ENCODE assay signal across 9 cellular contexts in the genomic region with DNA sequence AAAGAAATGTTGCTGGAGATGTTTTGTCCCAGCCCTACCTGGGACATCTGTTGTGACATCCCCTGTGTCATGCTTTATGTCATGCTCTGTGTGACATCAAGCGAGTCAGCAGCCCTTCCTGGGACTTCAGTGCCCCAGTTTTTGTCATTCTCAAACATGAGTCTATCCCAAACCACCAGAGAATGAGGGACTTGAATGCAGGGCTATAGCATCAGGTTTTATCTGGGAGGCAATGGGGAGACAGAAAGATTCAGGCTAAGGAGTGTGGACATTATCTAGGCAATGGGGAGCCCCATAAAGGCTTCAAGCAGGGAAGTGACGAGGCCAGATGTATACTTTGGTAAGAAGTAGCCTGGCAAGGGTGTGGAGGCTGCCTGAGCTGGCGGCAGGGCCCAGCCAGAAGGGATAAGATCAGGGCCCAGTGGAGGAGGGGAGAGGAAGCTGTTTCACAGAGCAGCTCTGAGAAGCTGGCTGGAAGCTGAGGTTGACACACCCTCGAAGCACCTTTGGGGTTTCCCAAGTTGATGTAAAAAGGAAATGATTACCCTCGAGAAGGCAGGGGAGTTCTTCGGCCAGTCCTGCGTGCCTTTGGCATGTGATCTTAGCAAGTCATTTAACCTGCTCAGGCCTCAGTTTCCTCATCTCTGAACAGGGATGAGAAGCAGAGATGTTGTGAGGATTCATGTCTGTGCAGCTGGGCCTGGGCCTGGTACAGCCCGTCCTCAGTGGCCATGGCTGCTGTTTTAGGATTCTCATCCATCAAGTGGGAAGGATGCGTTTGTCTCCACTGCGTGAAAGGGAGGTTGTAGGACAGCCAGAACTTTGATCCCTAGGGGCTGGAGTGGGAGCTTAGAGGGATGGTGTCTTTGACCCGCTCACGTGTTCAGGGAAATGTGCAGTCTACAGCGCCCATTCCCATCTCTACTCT. TPM values are rescaled to one million over a fixed set of nuclear protein-coding genes. Genes with fewer than 3 reads are reported as not detected.
DNase-seq lines count a peak whose midpoint lies in the region; ATAC-seq and TF ChIP-seq lines count a peak whose summit lies in the region.
"Had no signal": no experiment of that assay in that cellular context is flagged by ENCODE, and none has a peak within 500 bp of the region (broad histone marks: within the 10 kb centered on the region; RNA-seq: fewer than 3 reads in every experiment).

No MANE protein-coding gene starts in this region.

- no peak for TF ChIP-seq CTCF in DOHH2 (IDR thresholded peaks at IDR 0.05; ENCODE audit: low read depth, low read length, poor library complexity, severe bottlenecking)

- no peaks in the 10 kb centered on the region for H3K9me2 ChIP-seq in DOHH2 (replicated peaks; ENCODE audit: control insufficient read depth, low read length)

- peak overlapping the region; percentile 47 for H3K4me3 ChIP-seq in DOHH2 (ENCODE audit: low read length)

- H3K36me3 ChIP-seq in DOHH2 (ENCODE audit: control insufficient read depth, low read length) = peaks cover 34% of the 10 kb centered on the region

- no peaks in the 10 kb centered on the region for H4K20me1 ChIP-seq in DOHH2 (ENCODE audit: control insufficient read depth, insufficient read depth, low read depth, low read length)

- H3F3A ChIP-seq in DOHH2 (ENCODE audit: control insufficient read depth, insufficient read depth) = peaks cover 15% of the 10 kb centered on the region

- no peaks in the 10 kb centered on the region for H3K27me3 ChIP-seq in DOHH2 (ENCODE audit: control insufficient read depth, low read length)

- peak overlapping the region; percentile 66 for H3K4me2 ChIP-seq in DOHH2 (ENCODE audit: low read length)
- H3K4me2 ChIP-seq: KMS-11 had no signal

- in situ Hi-C loops in KBM-7 (cut with MboI; ENCODE audit: low pct_unique_long_range_greater_than_20kb, low sequenced_read_pairs) = no loop called here

- DNase-seq in KBM-7 (peak; percentile 43), NCI-H1436 treated with DMSO at 0.1 percent for 48 hours (lab: John Stamatoyannopoulos, UW) (no peak), NCI-H1092 (lab: John Stamatoyannopoulos, UW) (no peak)
- peak; percentile 44 to 60 for DNase-seq in activated CD8-positive, alpha-beta memory T cell treated with anti-CD3 and anti-CD28 coated beads for 4 hours (ENCODE audit: low read depth in 2 of 2)
- peak; percentile 81 for DNase-seq in stimulated activated CD4-positive, alpha-beta T cell treated with anti-CD3 and anti-CD28 coated beads, Interleukin-15, amount 100 ng/mL, for 24 hours

- H3K4me1 ChIP-seq in DOHH2 (ENCODE audit: control insufficient read depth, low read length) = peaks cover 79% of the 10 kb centered on the region

- peak overlapping the region; percentile 92 for H3K27ac ChIP-seq in DOHH2 (ENCODE audit: low read depth, low read length)
- H3K27ac ChIP-seq: KMS-11 had no signal

- no peaks in the 10 kb centered on the region for H3K9me3 ChIP-seq in DOHH2 (ENCODE audit: control insufficient read depth, insufficient read depth, low read length)

- H3K79me2 ChIP-seq in DOHH2 (ENCODE audit: control insufficient read depth, low read length) = peaks cover 32% of the 10 kb centered on the region

- ATAC-seq in GM21526 (IDR thresholded peaks at IDR 0.05; ENCODE audit: low FRiP score, unreplicated experiment) (peak; percentile 63), esophagus mucosa (peak; percentile 91)

RNA-seq across cellular contexts. Expression of a gene that starts 34.3 kb away (rescaled TPM):
- 6.0 TPM for total RNA-seq in esophagus mucosa

RNA-seq across cellular contexts. Expression of a gene that starts 49.2 kb away (rescaled TPM):
- total RNA-seq in esophagus mucosa = 16.9 TPM

RNA-seq across cellular contexts. Expression of a gene that starts 57.4 kb away (rescaled TPM):
- 22.0 TPM for total RNA-seq in esophagus mucosa

Comparison
In these comparisons a context has a peak if more than half of its experiments do, and no peak if none do; other contexts are left out.
1. DNase-seq: peak in KBM-7 (single experiment), activated CD8-positive, alpha-beta memory T cell treated with anti-CD3 and anti-CD28 coated beads for 4 hours (2 of 2) and stimulated activated CD4-positive, alpha-beta T cell treated with anti-CD3 and anti-CD28 coated beads, Interleukin-15, amount 100 ng/mL, for 24 hours (single experiment); none in NCI-H1436 treated with DMSO at 0.1 percent for 48 hours (single experiment) and NCI-H1092 (single experiment).